Comparison of ENCODE assay signal across 33 cellular contexts in the genomic region with DNA sequence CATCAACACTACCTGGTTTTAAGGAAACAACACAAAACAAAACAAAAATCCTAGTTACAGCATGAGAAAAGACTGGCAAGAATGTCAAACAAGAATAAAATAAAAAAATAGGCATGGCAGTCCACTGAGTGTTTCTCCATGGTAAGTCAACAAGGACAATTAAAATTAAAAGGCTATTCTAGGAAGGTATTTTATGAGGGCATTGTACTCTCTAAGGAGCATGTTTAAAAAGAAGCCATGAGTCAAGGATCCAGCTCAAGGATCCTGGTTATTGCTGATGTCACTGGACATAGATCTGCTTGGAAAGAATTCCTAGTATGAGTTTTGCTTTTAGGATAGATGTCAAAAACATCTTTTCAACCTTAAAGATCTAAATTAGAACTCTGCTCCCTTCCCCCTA.
"Had no signal": no experiment of that assay in that cellular context is flagged by ENCODE, and none has a peak within 500 bp of the region (broad histone marks: within the 10 kb centered on the region; RNA-seq: fewer than 3 reads in every experiment).

No MANE protein-coding gene starts in this region.

- ATAC-seq: left lobe of liver, lower lobe of right lung, mucosa of descending colon, upper lobe of right lung had no signal

- H3K4me1 ChIP-seq: ascending aorta, colonic mucosa, lower lobe of right lung, prostate gland, right atrium auricular region, suprapubic skin, tibial artery, upper lobe of right lung had no signal

- H3K27ac ChIP-seq: ascending aorta, cardiac muscle cell, colonic mucosa, lower lobe of right lung, neutrophil, ovary, prostate gland, right atrium auricular region, suprapubic skin, tibial artery, upper lobe of right lung had no signal

- H3K9me3 ChIP-seq: ascending aorta, colonic mucosa, lower lobe of right lung, mucosa of descending colon, neutrophil, ovary, prostate gland, right atrium auricular region, suprapubic skin, tibial artery, upper lobe of right lung had no signal

- DNase-seq: activated CD4-positive, alpha-beta memory T cell treated with anti-CD3 and anti-CD28 coated beads for 36 hours; activated CD4-positive, alpha-beta T cell treated with anti-CD3 and anti-CD28 coated beads, Interleukin-2, amount 10 ng/mL, durations not matched to agents 24 days and 14 days; activated CD4-positive, CD25-positive, alpha-beta regulatory T cell treated with anti-CD3 and anti-CD28 coated beads, Interleukin-2, amount 50 U/mL, for 72 hours; activated CD8-positive, alpha-beta memory T cell treated with anti-CD3 and anti-CD28 coated beads, Interleukin-2, amount 50 U/mL, for 48 hours; activated gamma-delta T cell; activated naive CD4-positive, alpha-beta T cell treated with anti-CD3 and anti-CD28 coated beads, Interleukin-2, amount 10 ng/mL, durations not matched to agents 7 days and 5 days; activated naive CD8-positive, alpha-beta T cell treated with anti-CD3 and anti-CD28 coated beads, Interleukin-2, amount 10 ng/mL, durations not matched to agents 7 days and 5 days; activated T-cell treated with anti-CD3 and anti-CD28 coated beads, Interleukin-2, amount 50 U/mL, for 24 hours; cerebellar nuclear complex; colonic mucosa; effector CD8-positive, alpha-beta T cell; erythroblast; foreskin melanocyte; kidney glomerular epithelial cell; lower lobe of right lung; mucosa of descending colon; naive B cell; nephron progenitor cell; ovary; stimulated activated CD4-positive, alpha-beta T cell treated with anti-CD3 and anti-CD28 coated beads, Interleukin-15, amount 100 ng/mL, for 24 hours; stimulated activated CD4-positive, alpha-beta T cell treated with anti-CD3 and anti-CD28 coated beads, Interleukin-2, amount 100 ng/mL, for 24 hours; stimulated activated naive CD4-positive, alpha-beta T cell; SW 1271; T1000; tibial artery; upper lobe of right lung had no signal

- H3K27me3 ChIP-seq: ascending aorta, cardiac muscle cell, colonic mucosa, neutrophil, ovary, right atrium auricular region, suprapubic skin, tibial artery, upper lobe of right lung had no signal

- H3K4me3 ChIP-seq: ascending aorta, cardiac muscle cell, colonic mucosa, lower lobe of right lung, mucosa of descending colon, ovary, prostate gland, right atrium auricular region, suprapubic skin, tibial artery, upper lobe of right lung had no signal

- H3K36me3 ChIP-seq: ascending aorta, cardiac muscle cell, colonic mucosa, ovary, prostate gland, right atrium auricular region, upper lobe of right lung had no signal
